7 cellular contexts compared by ENCODE assay signal in the genomic region with DNA sequence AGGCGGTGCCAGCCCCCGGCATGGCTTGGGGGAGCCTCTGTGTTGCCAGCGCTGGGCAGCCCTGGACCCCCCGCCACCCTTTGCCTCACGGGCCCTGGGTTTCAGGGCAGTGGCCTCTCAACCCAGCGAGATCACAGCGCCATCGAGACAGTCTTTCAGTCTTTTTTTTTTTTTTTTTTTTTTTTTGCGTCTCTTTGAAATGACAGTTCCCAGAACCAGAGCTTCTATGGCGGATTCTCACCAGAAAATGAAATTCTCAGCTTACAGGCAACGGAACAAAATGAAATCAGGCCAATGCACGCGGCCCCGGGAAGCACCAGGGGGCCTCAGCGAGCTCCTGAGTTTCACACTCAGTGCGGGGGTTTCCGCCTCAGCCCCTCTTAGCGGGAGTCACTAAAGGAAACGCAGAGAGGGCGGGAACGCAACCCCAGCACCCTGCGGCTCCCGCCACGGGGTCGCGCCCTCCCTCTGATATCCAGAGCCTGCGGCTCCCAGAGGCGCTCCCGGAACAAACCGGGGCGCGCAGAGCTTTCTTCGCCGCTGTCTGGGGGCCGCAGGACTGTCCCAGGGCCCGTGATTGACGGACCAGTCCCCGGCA. TPM values are rescaled to one million over a fixed set of nuclear protein-coding genes. Genes with fewer than 3 reads are reported as not detected.
A peak's percentile ranks its signal among the peaks of the same experiment; 100 is the strongest.
DNase-seq lines count a peak whose midpoint lies in the region; ATAC-seq, FAIRE-seq and TF ChIP-seq lines count a peak whose summit lies in the region.

No MANE protein-coding gene starts in this region.

- DNase-seq in NCI-H1092 (lab: John Stamatoyannopoulos, UW) (peak; percentile 87), WTC11 (ENCODE audit: low spot score) (peak; percentile 68), bronchial epithelial cell (ENCODE audit: low read depth) (peak; percentile 7), islet precursor cell (peak; percentile 91)
- peak; percentile 82 for DNase-seq in stimulated activated CD4-positive, alpha-beta T cell treated with anti-CD3 and anti-CD28 coated beads, Interleukin-12 subunit alpha, Interleukin-12 subunit beta, amount 100 ng/mL, for 4 hours

- CTCF ChIA-PET in WTC11 (lab: Charles Lee) = interaction anchor here (0.6 to 5.0 kb wide), 15 partner anchors 9 to 224 kb away, joined by 3 to 40 read pairs (median 6); partner anchors contain the start of genes COL6A1 and COL6A2

- TF ChIP-seq CTCF in WTC11 (IDR thresholded peaks at IDR 0.05) = no peak
- peak; percentile 69 for TF ChIP-seq CTCF in bronchial epithelial cell (IDR thresholded peaks at IDR 0.05; ENCODE audit: insufficient read depth, low read length, severe bottlenecking)

- H3K36me3 ChIP-seq in bronchial epithelial cell (ENCODE audit: control insufficient read depth, insufficient read depth, low read length) = no peaks in the 10 kb centered on the region

- H3K4me3 ChIP-seq in bronchial epithelial cell (ENCODE audit: low read depth, low read length) = peak overlapping the region; percentile 36

- no peaks in the 10 kb centered on the region; the same call in 1 of the 2 replicates for H3K27me3 Mint-ChIP-seq in WTC11 (ENCODE audit: low read depth)

- peaks cover 19% of the 10 kb centered on the region for H3K4me1 Mint-ChIP-seq in WTC11

- no peak overlapping the region for H3K27ac Mint-ChIP-seq in WTC11

- H3K36me3 Mint-ChIP-seq in WTC11 = no peaks in the 10 kb centered on the region

- no peak for FAIRE-seq in bronchial epithelial cell (lab: Jason Lieb, UNC)

- peak overlapping the region; percentile 78 for H3K4me3 Mint-ChIP-seq in WTC11

- H3K27me3 ChIP-seq in bronchial epithelial cell (ENCODE audit: control insufficient read depth, insufficient read depth, low read length) = peaks cover 6% of the 10 kb centered on the region

- no peaks in the 10 kb centered on the region for H3K9me3 Mint-ChIP-seq in WTC11

- POLR2A ChIA-PET in WTC11 (lab: Charles Lee) = interaction anchor here (0.7 kb wide), 1 partner anchor 8 kb away, joined by 4 read pairs; the partner anchor contains the start of gene COL6A1

- ATAC-seq in GM18907 (IDR thresholded peaks at IDR 0.05; ENCODE audit: unreplicated experiment) (peak; percentile 62), WTC11 (peak; percentile 3), GM21423 (IDR thresholded peaks at IDR 0.05; ENCODE audit: unreplicated experiment) (no peak)

TF ChIP-seq in WTC11, 78 proteins besides CTCF, POLR2A, EP300 and RAD21:
- TF ChIP-seq IRF2 (CRISPR knock-in tag; IDR thresholded peaks at IDR 0.05; ENCODE audit: borderline replicate concordance, low read depth) = no peak
- peak; percentile 46; the same call in 1 of the 2 replicates for TF ChIP-seq ETV6 (CRISPR knock-in tag; IDR thresholded peaks at IDR 0.05)
- peak; percentile 94 for TF ChIP-seq ZNF423 (CRISPR knock-in tag; IDR thresholded peaks at IDR 0.05)
- TF ChIP-seq MAX (CRISPR knock-in tag; IDR thresholded peaks at IDR 0.05) = peak; percentile 19; the same call in 1 of the 2 replicates

RNA-seq across cellular contexts. Expression of gene COL6A1, which starts 8.0 kb away (rescaled TPM):
- total RNA-seq in WTC11 (2021) = 221 to 245 TPM (median 240 TPM) in 3 replicates
- total RNA-seq in bronchial epithelial cell = 1.9 and 12.9 TPM in 2 replicates

Comparison
In these comparisons a context has a peak if more than half of its experiments do, and no peak if none do; other contexts are left out.
1. DNase-seq: peak in every context shown above with its lines; median percentile 91 in islet precursor cell; 87 in NCI-H1092; 82 in stimulated activated CD4-positive, alpha-beta T cell treated with anti-CD3 and anti-CD28 coated beads, Interleukin-12 subunit alpha, Interleukin-12 subunit beta, amount 100 ng/mL, for 4 hours; 68 in WTC11; 7 in bronchial epithelial cell.
2. RNA of gene COL6A1, which starts 8.0 kb away (total RNA-seq): 221 to 245 TPM in WTC11; 1.9 to 12.9 TPM in bronchial epithelial cell; every median in the first group is over 10 times any median in the second.